Comparison of ENCODE assay signal across 15 cellular contexts in the genomic region with DNA sequence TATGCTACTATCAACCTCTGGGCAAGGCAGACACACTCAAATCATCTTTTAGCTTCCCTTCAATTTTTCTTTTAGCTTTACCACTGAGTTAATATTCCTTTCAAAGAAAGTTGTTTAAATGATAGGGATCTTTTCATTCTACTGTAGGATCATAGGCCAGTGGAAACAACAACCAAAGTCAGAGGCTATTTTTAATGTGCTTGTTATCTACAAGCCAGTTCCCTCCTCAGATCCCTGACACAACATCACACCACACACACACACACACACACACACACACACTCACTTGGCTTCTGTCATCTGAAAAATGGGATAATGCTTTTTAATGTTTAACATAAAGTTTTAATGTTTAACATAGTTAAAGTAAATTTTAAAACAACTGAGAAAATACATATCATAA.
DNase-seq lines count a peak whose midpoint lies in the region; ATAC-seq, FAIRE-seq and TF ChIP-seq lines count a peak whose summit lies in the region.
"Had no signal": no experiment of that assay in that cellular context is flagged by ENCODE, and none has a peak within 500 bp of the region (broad histone marks: within the 10 kb centered on the region; RNA-seq: fewer than 3 reads in every experiment).

No MANE protein-coding gene starts in this region.

- ATAC-seq in left ventricle myocardium superior: peak; percentile 47

- no peaks in the 10 kb centered on the region for H3K27me3 ChIP-seq in smooth muscle cell (ENCODE audit: low read depth)
- H3K27me3 ChIP-seq: BE2C had no signal

- H4K20me1 ChIP-seq in smooth muscle cell (ENCODE audit: low read depth): no peaks in the 10 kb centered on the region

- H3K27ac ChIP-seq in smooth muscle cell (ENCODE audit: low read depth): no peak overlapping the region
- H3K27ac ChIP-seq: HL-60 had no signal

- TF ChIP-seq CTCF in HFFc6 (IDR thresholded peaks at IDR 0.05) (no peak), smooth muscle cell (IDR thresholded peaks at IDR 0.05; ENCODE audit: borderline replicate concordance, insufficient read depth, poor library complexity, severe bottlenecking) (no peak)

- no peak overlapping the region for H3K4me3 ChIP-seq in smooth muscle cell

- H2AFZ ChIP-seq in smooth muscle cell (ENCODE audit: low read depth): peak overlapping the region; percentile 57

- no peaks in the 10 kb centered on the region for H3K9me3 ChIP-seq in smooth muscle cell (replicated peaks; ENCODE audit: low read depth)
- H3K9me3 ChIP-seq: BE2C had no signal

- H3K27ac Mint-ChIP-seq in HFFc6: 0 out of 2 replicates have a peak overlapping the region, but pooled peaks have one; percentile 3
- H3K27ac Mint-ChIP-seq: CD4-positive, alpha-beta T cell had no signal

- no peaks in the 10 kb centered on the region; the same call in 1 of the 2 replicates for H3K27me3 Mint-ChIP-seq in HFFc6 (ENCODE audit: insufficient read depth)

- 0 out of 2 replicates have a peak, but pooled peaks cover under 1% of the 10 kb centered on the region for H3K9me3 Mint-ChIP-seq in HFFc6
- H3K9me3 Mint-ChIP-seq: CD4-positive, alpha-beta T cell had no signal

- H3K4me1 Mint-ChIP-seq in HFFc6 (ENCODE audit: low read depth): peaks cover 36% of the 10 kb centered on the region

- H3K4me3 Mint-ChIP-seq in HFFc6: no peak overlapping the region
- H3K4me3 Mint-ChIP-seq: CD4-positive, alpha-beta T cell had no signal

- no peaks in the 10 kb centered on the region for H3K36me3 ChIP-seq in smooth muscle cell (ENCODE audit: low read depth)
- H3K36me3 ChIP-seq: BE2C had no signal

- H3K4me2 ChIP-seq in smooth muscle cell: no peak overlapping the region

- no peaks in the 10 kb centered on the region for H3K4me1 ChIP-seq in smooth muscle cell (ENCODE audit: low read depth)
- H3K4me1 ChIP-seq: BE2C had no signal

- no peak overlapping the region for H3K9ac ChIP-seq in smooth muscle cell (ENCODE audit: low read depth)

- peaks cover 4% of the 10 kb centered on the region; the same call in 1 of the 2 replicates for H3K36me3 Mint-ChIP-seq in HFFc6 (ENCODE audit: low read depth)

- no peaks in the 10 kb centered on the region for H3K79me2 ChIP-seq in smooth muscle cell (ENCODE audit: low read depth)

- intact Hi-C loops in left ventricle myocardium superior (cut with micrococcal nuclease): no loop called here

- FAIRE-seq in RCC 7860 (lab: Jason Lieb, UNC): peak; percentile 66
- FAIRE-seq: HTR-8/SVneo had no signal

- no peak for DNase-seq in HFFc6
- no peak for DNase-seq in RCC 7860 (ENCODE audit: low spot score)
- no peak for DNase-seq in left ventricle myocardium superior
- no peak for DNase-seq in smooth muscle cell (lab: John Stamatoyannopoulos, UW; ENCODE audit: unreplicated experiment)
- no peak for DNase-seq in central memory CD4-positive, alpha-beta T cell
- DNase-seq in stimulated activated CD4-positive, alpha-beta T cell treated with anti-CD3 and anti-CD28 coated beads, Interleukin-12 subunit alpha, Interleukin-12 subunit beta, amount 100 ng/mL, for 4 hours: no peak
- no peak for DNase-seq in NCI-H1048 (lab: John Stamatoyannopoulos, UW)
- DNase-seq: BE2C; CD4-positive, alpha-beta T cell; NCI-H1092; NCI-H146; NCI-H524; SHP77 treated with DMSO at 0.1 percent for 48 hours had no signal

- H3F3A ChIP-seq in smooth muscle cell (ENCODE audit: low read depth): peaks cover 6% of the 10 kb centered on the region
